In the genomic region with DNA sequence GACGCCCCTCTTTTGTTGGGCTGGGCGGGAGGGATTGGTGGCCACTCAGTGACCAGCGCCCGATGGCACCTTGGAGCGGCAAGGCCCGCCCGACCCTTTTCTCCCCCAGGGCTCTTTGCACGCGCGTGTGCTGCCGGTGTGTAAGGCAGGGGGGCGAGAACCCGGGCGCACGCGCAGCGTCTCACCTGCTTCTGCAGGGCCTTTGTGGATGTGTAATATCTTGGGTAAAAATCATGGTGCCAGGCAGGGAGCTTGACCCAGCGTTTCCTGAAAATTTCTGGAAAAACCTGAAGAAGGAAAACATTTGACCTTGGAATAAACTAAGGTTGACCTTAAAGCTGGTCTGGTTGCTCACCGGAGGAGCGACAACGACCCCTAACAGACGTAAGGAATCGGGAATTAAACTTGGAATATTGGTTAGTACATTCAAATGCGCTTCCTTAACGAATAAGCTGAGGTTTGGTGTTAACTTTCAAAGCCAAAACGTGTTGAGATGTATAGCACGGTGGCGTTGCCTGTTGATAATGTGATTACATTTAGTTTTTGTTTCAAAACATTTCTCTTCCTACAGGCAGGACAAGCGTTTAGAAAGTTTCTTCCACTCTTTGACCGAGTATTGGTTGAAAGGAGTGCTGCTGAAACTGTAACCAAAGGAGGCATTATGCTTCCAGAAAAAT, we compare ENCODE assay signal across 1 cellular context.
A peak's percentile ranks its signal among the peaks of the same experiment; 100 is the strongest.
TF ChIP-seq lines count a peak whose summit lies in the region.

No MANE protein-coding gene starts in this region.

TF ChIP-seq in HepG2, 621 proteins besides CTCF, POLR2A, EP300 and RAD21 (continued from another document and continues in another):
- no peak for TF ChIP-seq KDM2A (CRISPR knock-in tag; IDR thresholded peaks at IDR 0.05; ENCODE audit: borderline replicate concordance, low read depth)
- TF ChIP-seq CBX2 (IDR thresholded peaks at IDR 0.05; ENCODE audit: low read depth, low read length) = no peak
- no peak for TF ChIP-seq CBX2 (CRISPR knock-in tag; IDR thresholded peaks at IDR 0.05; ENCODE audit: low read depth)
- no peak for TF ChIP-seq ZNF468 (CRISPR knock-in tag; IDR thresholded peaks at IDR 0.05)
- no peak for TF ChIP-seq BCL6 (CRISPR knock-in tag; IDR thresholded peaks at IDR 0.05)
- TF ChIP-seq ZNF543 (CRISPR knock-in tag; IDR thresholded peaks at IDR 0.05) = no peak
- TF ChIP-seq ZNF263 (CRISPR knock-in tag; IDR thresholded peaks at IDR 0.05) = no peak
- TF ChIP-seq MTA1 (CRISPR knock-in tag; IDR thresholded peaks at IDR 0.05; ENCODE audit: borderline replicate concordance) = no peak
- no peak; the same call in 1 of the 2 replicates for TF ChIP-seq ZNF777 (CRISPR knock-in tag; IDR thresholded peaks at IDR 0.05)
- TF ChIP-seq KMT2B (CRISPR knock-in tag; IDR thresholded peaks at IDR 0.05) = no peak
- no peak; the same call in 1 of the 2 replicates for TF ChIP-seq HES4 (CRISPR knock-in tag; IDR thresholded peaks at IDR 0.05; ENCODE audit: borderline replicate concordance)
- no peak for TF ChIP-seq KDM5B (CRISPR knock-in tag; IDR thresholded peaks at IDR 0.05; ENCODE audit: borderline replicate concordance)
- TF ChIP-seq REL (CRISPR knock-in tag; conservative IDR thresholded peaks at IDR 0.05) = no peak
- peak; percentile 96 for TF ChIP-seq AGO1 (IDR thresholded peaks at IDR 0.05; ENCODE audit: low read depth, low read length, poor library complexity, severe bottlenecking)
- no peak; the same call in 1 of the 2 replicates for TF ChIP-seq ZNF430 (CRISPR knock-in tag; IDR thresholded peaks at IDR 0.05)
- TF ChIP-seq ZFP36L1 (CRISPR knock-in tag; IDR thresholded peaks at IDR 0.05) = no peak
- TF ChIP-seq ZMAT3 (CRISPR knock-in tag; conservative IDR thresholded peaks at IDR 0.05) = no peak
- TF ChIP-seq, protein P1, sequence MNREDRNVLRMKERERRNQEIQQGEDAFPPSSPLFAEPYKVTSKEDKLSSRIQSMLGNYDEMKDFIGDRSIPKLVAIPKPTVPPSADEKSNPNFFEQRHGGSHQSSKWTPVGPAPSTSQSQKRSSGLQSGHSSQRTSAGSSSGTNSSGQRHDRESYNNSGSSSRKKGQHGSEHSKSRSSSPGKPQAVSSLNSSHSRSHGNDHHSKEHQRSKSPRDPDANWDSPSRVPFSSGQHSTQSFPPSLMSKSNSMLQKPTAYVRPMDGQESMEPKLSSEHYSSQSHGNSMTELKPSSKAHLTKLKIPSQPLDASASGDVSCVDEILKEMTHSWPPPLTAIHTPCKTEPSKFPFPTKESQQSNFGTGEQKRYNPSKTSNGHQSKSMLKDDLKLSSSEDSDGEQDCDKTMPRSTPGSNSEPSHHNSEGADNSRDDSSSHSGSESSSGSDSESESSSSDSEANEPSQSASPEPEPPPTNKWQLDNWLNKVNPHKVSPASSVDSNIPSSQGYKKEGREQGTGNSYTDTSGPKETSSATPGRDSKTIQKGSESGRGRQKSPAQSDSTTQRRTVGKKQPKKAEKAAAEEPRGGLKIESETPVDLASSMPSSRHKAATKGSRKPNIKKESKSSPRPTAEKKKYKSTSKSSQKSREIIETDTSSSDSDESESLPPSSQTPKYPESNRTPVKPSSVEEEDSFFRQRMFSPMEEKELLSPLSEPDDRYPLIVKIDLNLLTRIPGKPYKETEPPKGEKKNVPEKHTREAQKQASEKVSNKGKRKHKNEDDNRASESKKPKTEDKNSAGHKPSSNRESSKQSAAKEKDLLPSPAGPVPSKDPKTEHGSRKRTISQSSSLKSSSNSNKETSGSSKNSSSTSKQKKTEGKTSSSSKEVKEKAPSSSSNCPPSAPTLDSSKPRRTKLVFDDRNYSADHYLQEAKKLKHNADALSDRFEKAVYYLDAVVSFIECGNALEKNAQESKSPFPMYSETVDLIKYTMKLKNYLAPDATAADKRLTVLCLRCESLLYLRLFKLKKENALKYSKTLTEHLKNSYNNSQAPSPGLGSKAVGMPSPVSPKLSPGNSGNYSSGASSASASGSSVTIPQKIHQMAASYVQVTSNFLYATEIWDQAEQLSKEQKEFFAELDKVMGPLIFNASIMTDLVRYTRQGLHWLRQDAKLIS (CRISPR knock-in tag; IDR thresholded peaks at IDR 0.05) = peak; percentile 80
- no peak for TF ChIP-seq ZNF784 (CRISPR knock-in tag; IDR thresholded peaks at IDR 0.05; ENCODE audit: borderline replicate concordance)
- TF ChIP-seq, protein P2, sequence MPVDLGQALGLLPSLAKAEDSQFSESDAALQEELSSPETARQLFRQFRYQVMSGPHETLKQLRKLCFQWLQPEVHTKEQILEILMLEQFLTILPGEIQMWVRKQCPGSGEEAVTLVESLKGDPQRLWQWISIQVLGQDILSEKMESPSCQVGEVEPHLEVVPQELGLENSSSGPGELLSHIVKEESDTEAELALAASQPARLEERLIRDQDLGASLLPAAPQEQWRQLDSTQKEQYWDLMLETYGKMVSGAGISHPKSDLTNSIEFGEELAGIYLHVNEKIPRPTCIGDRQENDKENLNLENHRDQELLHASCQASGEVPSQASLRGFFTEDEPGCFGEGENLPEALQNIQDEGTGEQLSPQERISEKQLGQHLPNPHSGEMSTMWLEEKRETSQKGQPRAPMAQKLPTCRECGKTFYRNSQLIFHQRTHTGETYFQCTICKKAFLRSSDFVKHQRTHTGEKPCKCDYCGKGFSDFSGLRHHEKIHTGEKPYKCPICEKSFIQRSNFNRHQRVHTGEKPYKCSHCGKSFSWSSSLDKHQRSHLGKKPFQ (CRISPR knock-in tag; IDR thresholded peaks at IDR 0.05; ENCODE audit: insufficient replicate concordance) = no peak
- TF ChIP-seq FOXC1 (CRISPR knock-in tag; IDR thresholded peaks at IDR 0.05; ENCODE audit: borderline replicate concordance) = no peak
- no peak for TF ChIP-seq NBN (conservative IDR thresholded peaks at IDR 0.05)
- TF ChIP-seq, protein P3, sequence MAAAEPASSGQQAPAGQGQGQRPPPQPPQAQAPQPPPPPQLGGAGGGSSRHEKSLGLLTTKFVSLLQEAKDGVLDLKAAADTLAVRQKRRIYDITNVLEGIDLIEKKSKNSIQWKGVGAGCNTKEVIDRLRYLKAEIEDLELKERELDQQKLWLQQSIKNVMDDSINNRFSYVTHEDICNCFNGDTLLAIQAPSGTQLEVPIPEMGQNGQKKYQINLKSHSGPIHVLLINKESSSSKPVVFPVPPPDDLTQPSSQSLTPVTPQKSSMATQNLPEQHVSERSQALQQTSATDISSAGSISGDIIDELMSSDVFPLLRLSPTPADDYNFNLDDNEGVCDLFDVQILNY (CRISPR knock-in tag; conservative IDR thresholded peaks at IDR 0.05) = no peak
- TF ChIP-seq ZFY (CRISPR knock-in tag; IDR thresholded peaks at IDR 0.05) = no peak; the same call in none of the 2 replicates
- no peak for TF ChIP-seq ATF1 (CRISPR knock-in tag; IDR thresholded peaks at IDR 0.05)
- TF ChIP-seq FOSL2 (CRISPR knock-in tag; IDR thresholded peaks at IDR 0.05) = no peak
- no peak for TF ChIP-seq GABPB1 (CRISPR knock-in tag; IDR thresholded peaks at IDR 0.05)
- TF ChIP-seq, protein P4, sequence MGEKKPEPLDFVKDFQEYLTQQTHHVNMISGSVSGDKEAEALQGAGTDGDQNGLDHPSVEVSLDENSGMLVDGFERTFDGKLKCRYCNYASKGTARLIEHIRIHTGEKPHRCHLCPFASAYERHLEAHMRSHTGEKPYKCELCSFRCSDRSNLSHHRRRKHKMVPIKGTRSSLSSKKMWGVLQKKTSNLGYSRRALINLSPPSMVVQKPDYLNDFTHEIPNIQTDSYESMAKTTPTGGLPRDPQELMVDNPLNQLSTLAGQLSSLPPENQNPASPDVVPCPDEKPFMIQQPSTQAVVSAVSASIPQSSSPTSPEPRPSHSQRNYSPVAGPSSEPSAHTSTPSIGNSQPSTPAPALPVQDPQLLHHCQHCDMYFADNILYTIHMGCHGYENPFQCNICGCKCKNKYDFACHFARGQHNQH (CRISPR knock-in tag; IDR thresholded peaks at IDR 0.05) = no peak
- TF ChIP-seq MXD4 (CRISPR knock-in tag; IDR thresholded peaks at IDR 0.05) = no peak
- TF ChIP-seq ZNF496 (CRISPR knock-in tag; IDR thresholded peaks at IDR 0.05; ENCODE audit: insufficient replicate concordance) = no peak
- no peak for TF ChIP-seq SP4 (CRISPR knock-in tag; IDR thresholded peaks at IDR 0.05)
- TF ChIP-seq ZNF747 (CRISPR knock-in tag; IDR thresholded peaks at IDR 0.05; ENCODE audit: borderline replicate concordance) = peak; percentile 67; the same call in 1 of the 2 replicates
- TF ChIP-seq ZBTB7A (CRISPR knock-in tag; IDR thresholded peaks at IDR 0.05) = 0 out of 2 replicates have a peak, but pooled peaks have one; percentile 71
- TF ChIP-seq MTERF4 (CRISPR knock-in tag; IDR thresholded peaks at IDR 0.05) = no peak
- TF ChIP-seq ZBTB38 (CRISPR knock-in tag; IDR thresholded peaks at IDR 0.05) = no peak
- TF ChIP-seq NKX3-1 (CRISPR knock-in tag; IDR thresholded peaks at IDR 0.05) = peak; percentile 13; the same call in 1 of the 2 replicates
- peak; percentile 88; the same call in 1 of the 2 replicates for TF ChIP-seq MLLT10 (CRISPR knock-in tag; IDR thresholded peaks at IDR 0.05)
- TF ChIP-seq SRF (IDR thresholded peaks at IDR 0.05; ENCODE audit: low read depth, low read length) = no peak
- no peak for TF ChIP-seq ZNF343 (CRISPR knock-in tag; IDR thresholded peaks at IDR 0.05)
- no peak for TF ChIP-seq ZNF260 (CRISPR knock-in tag; IDR thresholded peaks at IDR 0.05; ENCODE audit: borderline replicate concordance, low read depth)
- TF ChIP-seq SNRNP70 (IDR thresholded peaks at IDR 0.05; ENCODE audit: low read depth, low read length) = no peak
- peak; percentile 25; the same call in 1 of the 2 replicates for TF ChIP-seq ZNF44 (CRISPR knock-in tag; IDR thresholded peaks at IDR 0.05)
- TF ChIP-seq NCOA1 (CRISPR knock-in tag; IDR thresholded peaks at IDR 0.05) = 0 out of 2 replicates have a peak, but pooled peaks have one; percentile 16
- TF ChIP-seq ZBTB10 (CRISPR knock-in tag; IDR thresholded peaks at IDR 0.05; ENCODE audit: borderline replicate concordance) = 0 out of 2 replicates have a peak, but pooled peaks have one; percentile 43
- TF ChIP-seq, protein P5, sequence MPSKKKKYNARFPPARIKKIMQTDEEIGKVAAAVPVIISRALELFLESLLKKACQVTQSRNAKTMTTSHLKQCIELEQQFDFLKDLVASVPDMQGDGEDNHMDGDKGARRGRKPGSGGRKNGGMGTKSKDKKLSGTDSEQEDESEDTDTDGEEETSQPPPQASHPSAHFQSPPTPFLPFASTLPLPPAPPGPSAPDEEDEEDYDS (CRISPR knock-in tag; IDR thresholded peaks at IDR 0.05) = no peak
- TF ChIP-seq ARHGAP35 (CRISPR knock-in tag; IDR thresholded peaks at IDR 0.05; ENCODE audit: borderline replicate concordance) = no peak
- no peak for TF ChIP-seq TBX3 (IDR thresholded peaks at IDR 0.05; ENCODE audit: borderline replicate concordance)
- TF ChIP-seq ZNF230 (CRISPR knock-in tag; IDR thresholded peaks at IDR 0.05) = no peak
- no peak for TF ChIP-seq PAWR (CRISPR knock-in tag; IDR thresholded peaks at IDR 0.05; ENCODE audit: borderline replicate concordance)
- no peak for TF ChIP-seq ZSCAN25 (CRISPR knock-in tag; IDR thresholded peaks at IDR 0.05)
- no peak for TF ChIP-seq CREB1 (IDR thresholded peaks at IDR 0.05)
- TF ChIP-seq CREB1 (CRISPR knock-in tag; IDR thresholded peaks at IDR 0.05) = no peak
- peak; percentile 75; the same call in 1 of the 2 replicates for TF ChIP-seq TEAD2 (CRISPR knock-in tag; IDR thresholded peaks at IDR 0.05)
- TF ChIP-seq, protein P6, sequence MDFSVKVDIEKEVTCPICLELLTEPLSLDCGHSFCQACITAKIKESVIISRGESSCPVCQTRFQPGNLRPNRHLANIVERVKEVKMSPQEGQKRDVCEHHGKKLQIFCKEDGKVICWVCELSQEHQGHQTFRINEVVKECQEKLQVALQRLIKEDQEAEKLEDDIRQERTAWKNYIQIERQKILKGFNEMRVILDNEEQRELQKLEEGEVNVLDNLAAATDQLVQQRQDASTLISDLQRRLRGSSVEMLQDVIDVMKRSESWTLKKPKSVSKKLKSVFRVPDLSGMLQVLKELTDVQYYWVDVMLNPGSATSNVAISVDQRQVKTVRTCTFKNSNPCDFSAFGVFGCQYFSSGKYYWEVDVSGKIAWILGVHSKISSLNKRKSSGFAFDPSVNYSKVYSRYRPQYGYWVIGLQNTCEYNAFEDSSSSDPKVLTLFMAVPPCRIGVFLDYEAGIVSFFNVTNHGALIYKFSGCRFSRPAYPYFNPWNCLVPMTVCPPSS (IDR thresholded peaks at IDR 0.05) = no peak
- TF ChIP-seq ZNF674 (CRISPR knock-in tag; IDR thresholded peaks at IDR 0.05; ENCODE audit: low read depth) = 0 out of 2 replicates have a peak, but pooled peaks have one; percentile 41
